10 cellular contexts compared by ENCODE assay signal in the genomic region with DNA sequence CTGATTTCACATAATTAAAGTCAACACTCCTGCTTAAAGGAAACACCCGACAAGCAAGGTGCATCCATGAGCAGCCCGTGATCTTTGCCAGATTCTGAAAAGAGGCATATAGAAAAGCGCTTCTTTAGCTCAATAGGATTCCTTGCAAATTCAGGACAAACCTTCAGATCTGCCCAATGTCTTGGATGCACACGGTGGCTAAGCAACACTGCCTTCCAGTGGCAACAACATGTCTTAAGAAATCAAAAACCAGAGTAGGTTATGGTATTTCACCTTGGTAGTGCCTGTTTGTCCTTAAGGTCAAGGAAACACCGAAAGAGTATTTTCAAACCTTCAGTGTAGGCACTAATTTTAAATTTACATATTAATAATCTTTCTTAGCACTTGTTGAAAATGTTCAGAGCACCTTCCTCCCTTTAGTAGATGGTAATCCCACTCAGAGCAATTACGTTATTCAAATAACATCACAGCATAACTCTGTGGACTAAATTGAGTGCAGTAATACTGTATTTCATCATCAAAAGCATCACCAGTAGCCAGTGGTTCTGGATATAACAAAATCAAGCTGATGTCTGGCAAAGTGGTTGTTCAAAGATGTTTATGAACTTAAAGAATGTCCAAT. TPM values are rescaled to one million over a fixed set of nuclear protein-coding genes. Genes with fewer than 3 reads are reported as not detected.
A peak's percentile ranks its signal among the peaks of the same experiment; 100 is the strongest.
DNase-seq lines count a peak whose midpoint lies in the region; ATAC-seq and TF ChIP-seq lines count a peak whose summit lies in the region.
"Had no signal": no experiment of that assay in that cellular context is flagged by ENCODE, and none has a peak within 500 bp of the region (broad histone marks: within the 10 kb centered on the region; RNA-seq: fewer than 3 reads in every experiment).

No MANE protein-coding gene starts in this region.

- no peaks in the 10 kb centered on the region for H3K4me1 ChIP-seq in mammary epithelial cell (ENCODE audit: insufficient read depth, low read length)
- peaks cover under 1% of the 10 kb centered on the region for H3K4me1 ChIP-seq in mucosa of descending colon (ENCODE audit: low read depth)

- H3K27ac Mint-ChIP-seq in activated naive CD8-positive, alpha-beta T cell treated with anti-CD3 and anti-CD28 coated beads, Interleukin-2, amount 50 U/mL, for 24 hours: no peak overlapping the region
- H3K27ac Mint-ChIP-seq: naive B cell had no signal

- H3K4me1 Mint-ChIP-seq in activated naive CD8-positive, alpha-beta T cell treated with anti-CD3 and anti-CD28 coated beads, Interleukin-2, amount 50 U/mL, for 24 hours: no peaks in the 10 kb centered on the region
- H3K4me1 Mint-ChIP-seq: naive B cell had no signal

- peak; percentile 27 for DNase-seq in DMS79 (lab: John Stamatoyannopoulos, UW)
- peak; percentile 37 for DNase-seq in mammary epithelial cell
- DNase-seq in mucosa of descending colon: peak in 1 of 3 donors; percentile 28
- no peak for DNase-seq in dedifferentiated amniotic fluid mesenchymal stem cell (ENCODE audit: extremely low spot score)
- no peak for DNase-seq in Ammon's horn (ENCODE audit: low spot score)
- DNase-seq in NCI-H748 (lab: John Stamatoyannopoulos, UW; ENCODE audit: unreplicated experiment): no peak
- no peak for DNase-seq in activated naive CD8-positive, alpha-beta T cell treated with anti-CD3 and anti-CD28 coated beads, Interleukin-2, amount 50 U/mL, for 24 hours
- DNase-seq: activated effector memory CD4-positive, alpha-beta T cell treated with anti-CD3 and anti-CD28 coated beads, Interleukin-2, amount 50 U/mL, for 16 hours; naive B cell had no signal

- CTCF ChIA-PET in mammary epithelial cell (lab: Charles Lee; ENCODE audit: low non-redundant PET): interaction anchor here (0.5 to 0.9 kb wide), 5 partner anchors 10 to 1510 kb away, joined by 3 to 4 read pairs (median 3); no protein-coding TSS in a partner anchor

- H3K36me3 ChIP-seq in mammary epithelial cell (ENCODE audit: insufficient read depth, low read length) (no peaks in the 10 kb centered on the region), mucosa of descending colon (ENCODE audit: low read depth) (no peaks in the 10 kb centered on the region)

- no peak overlapping the region for H3K27ac ChIP-seq in mammary epithelial cell (ENCODE audit: insufficient read depth, low read depth, low read length)

- H3K79me2 ChIP-seq in mammary epithelial cell (ENCODE audit: insufficient read depth, low read length): no peaks in the 10 kb centered on the region

- no peaks in the 10 kb centered on the region for H3K27me3 ChIP-seq in mammary epithelial cell (ENCODE audit: insufficient read depth, low read length)

- dilution Hi-C loops in mammary epithelial cell (cut with HindIII; ENCODE audit: low sequenced_read_pairs): no loop called here

- no peak overlapping the region for H3K9ac ChIP-seq in mammary epithelial cell (ENCODE audit: insufficient read depth, low read length)

- 52% methylated on average over 6 of the region's 6 CpGs for WGBS in mammary epithelial cell (ENCODE audit: low coverage, missing lambda C conversion rate)

- H3K4me3 Mint-ChIP-seq in activated naive CD8-positive, alpha-beta T cell treated with anti-CD3 and anti-CD28 coated beads, Interleukin-2, amount 50 U/mL, for 24 hours: no peak overlapping the region
- H3K4me3 Mint-ChIP-seq: naive B cell had no signal

- no peaks in the 10 kb centered on the region for H3K36me3 Mint-ChIP-seq in activated naive CD8-positive, alpha-beta T cell treated with anti-CD3 and anti-CD28 coated beads, Interleukin-2, amount 50 U/mL, for 24 hours (ENCODE audit: low read depth)
- H3K36me3 Mint-ChIP-seq: naive B cell had no signal

- no peaks in the 10 kb centered on the region for H3K9me3 Mint-ChIP-seq in activated naive CD8-positive, alpha-beta T cell treated with anti-CD3 and anti-CD28 coated beads, Interleukin-2, amount 50 U/mL, for 24 hours
- H3K9me3 Mint-ChIP-seq: naive B cell had no signal

- H3K9me3 ChIP-seq in mammary epithelial cell (replicated peaks; ENCODE audit: insufficient read depth, low read length) (no peaks in the 10 kb centered on the region), mucosa of descending colon (no peaks in the 10 kb centered on the region)

- H3K4me2 ChIP-seq in mammary epithelial cell (ENCODE audit: insufficient read depth, low read depth, low read length): no peak overlapping the region

- intact Hi-C loops in mammary epithelial cell (cut with micrococcal nuclease): loop anchor here (1.0 to 5.0 kb wide), 4 partner anchors 387 to 906 kb away; no protein-coding TSS in a partner anchor
- intact Hi-C loops in mucosa of descending colon (cut with DNase I, micrococcal nuclease): loop anchor here in 1 of 2 donors (10.0 kb wide), 1 partner anchor 294 kb away; no protein-coding TSS in a partner anchor

- BruUV-seq in mammary epithelial cell (replicated peaks; lab: Mats Ljungman, UMichigan): no TSS peak

- H3K27me3 Mint-ChIP-seq in activated naive CD8-positive, alpha-beta T cell treated with anti-CD3 and anti-CD28 coated beads, Interleukin-2, amount 50 U/mL, for 24 hours: peaks cover 2% of the 10 kb centered on the region

- H2AFZ ChIP-seq in mammary epithelial cell (ENCODE audit: low read depth, low read length): no peak overlapping the region

- H3K4me3 ChIP-seq in mammary epithelial cell (replicated peaks in 1 of 3; ENCODE audit: insufficient read depth in 1 of 3, low read depth in 2 of 3, low read length in 3 of 3): no peak overlapping the region
- no peak overlapping the region for H3K4me3 ChIP-seq in mucosa of descending colon

- H4K20me1 ChIP-seq in mammary epithelial cell (ENCODE audit: insufficient read depth, low read length): no peaks in the 10 kb centered on the region

- in situ Hi-C loops in mammary epithelial cell (cut with MboI; ENCODE audit: low sequenced_read_pairs in 2 of 2): loop anchor here (10.0 to 25.0 kb wide), 5 partner anchors 327 to 902 kb away; no protein-coding TSS in a partner anchor

- TF ChIP-seq CTCF in LNCAP (IDR thresholded peaks at IDR 0.05) (peak; percentile 67), mammary epithelial cell (conservative IDR thresholded peaks at IDR 0.05 in 1 of 2, IDR thresholded peaks at IDR 0.05 in 1 of 2; ENCODE audit: extremely low read depth in 1 of 2, insufficient read depth in 1 of 2, low read depth in 1 of 2, low read length in 2 of 2) (peak; percentile 77 to 78), mucosa of descending colon (IDR thresholded peaks at IDR 0.05) (no peak)

- ATAC-seq in mucosa of descending colon: peak; percentile 56
- ATAC-seq in activated naive CD8-positive, alpha-beta T cell treated with anti-CD3 and anti-CD28 coated beads, Interleukin-2, amount 50 U/mL, for 24 hours: no peak

RNA-seq across cellular contexts. Expression of a gene that starts 58.0 kb away (rescaled TPM):
- total RNA-seq in mammary epithelial cell (10 to 100 TPM in 1 of 2 donors, under 1 TPM in 1; 0.50 to 38.1 TPM), mucosa of descending colon (10 to 100 TPM in 1 of 3 donors, 1 to 10 TPM in 2; 1.7 to 18.2 (median 3.4) TPM)
- polyA plus RNA-seq in mammary epithelial cell: 47.2 TPM
- polyA minus RNA-seq in mammary epithelial cell: not detected

Comparison
In these comparisons a context has a peak if more than half of its experiments do, and no peak if none do; other contexts are left out.
1. DNase-seq: peak in DMS79 (single experiment) and mammary epithelial cell (single experiment); none in dedifferentiated amniotic fluid mesenchymal stem cell (single experiment), Ammon's horn (single experiment), NCI-H748 (single experiment) and activated naive CD8-positive, alpha-beta T cell treated with anti-CD3 and anti-CD28 coated beads, Interleukin-2, amount 50 U/mL, for 24 hours (single experiment).